Comparison of ENCODE assay signal across 9 cellular contexts in genomic region chr6:56314683-56315523, GRCh38.
DNase-seq lines count a peak whose midpoint lies in the region; ATAC-seq and TF ChIP-seq lines count a peak whose summit lies in the region.
"Had no signal": no experiment of that assay in that cellular context is flagged by ENCODE, and none has a peak within 500 bp of the region (broad histone marks: within the 10 kb centered on the region; RNA-seq: fewer than 3 reads in every experiment).

No MANE protein-coding gene starts in this region.

- H4K20me1 ChIP-seq in HCT116 (ENCODE audit: insufficient read depth) = no peaks in the 10 kb centered on the region; the same call in 1 of the 2 replicates

- POLR2A ChIA-PET in HCT116 (lab: Charles Lee) = no interaction called here

- CTCF ChIA-PET in HCT116 (lab: Charles Lee) = interaction anchor here (0.7 to 2.4 kb wide), 2 partner anchors 228 to 278 kb away, joined by 3 to 9 read pairs; no protein-coding TSS in a partner anchor

- no peaks in the 10 kb centered on the region for H3K9me2 ChIP-seq in HCT116 (ENCODE audit: insufficient read depth)

- intact Hi-C loops in HCT116 (cut with micrococcal nuclease) = loop anchor here (2.0 kb wide), 1 partner anchor 278 kb away; no protein-coding TSS in a partner anchor

- 61 to 63% methylated on average over 3 to 10 of the region's 11 CpGs for WGBS in endodermal cell (ENCODE audit: insufficient coverage in 1 of 2, insufficient read length in 1 of 2), 2 experiments

- no peak for TF ChIP-seq POLR2A in HCT116 (IDR thresholded peaks at IDR 0.05; ENCODE audit: borderline replicate concordance, extremely low read depth, insufficient read depth, insufficient read length)

- H3K4me1 Mint-ChIP-seq in endodermal cell = peaks cover 17% of the 10 kb centered on the region
- H3K4me1 Mint-ChIP-seq in progenitor cell of endocrine pancreas (ENCODE audit: low read depth) = peaks cover 3% of the 10 kb centered on the region

- no peak overlapping the region for H3K27ac Mint-ChIP-seq in endodermal cell
- H3K27ac Mint-ChIP-seq in progenitor cell of endocrine pancreas = no peak overlapping the region
- H3K27ac Mint-ChIP-seq: activated naive CD8-positive, alpha-beta T cell had no signal

- no peak overlapping the region for H3K4me3 Mint-ChIP-seq in endodermal cell
- H3K4me3 Mint-ChIP-seq in progenitor cell of endocrine pancreas (ENCODE audit: low read depth) = no peak overlapping the region
- H3K4me3 Mint-ChIP-seq: activated naive CD8-positive, alpha-beta T cell had no signal

- H3K4me2 ChIP-seq in HCT116 (ENCODE audit: low read length) = no peak overlapping the region

- peak; percentile 86 for TF ChIP-seq RAD21 in HCT116 (IDR thresholded peaks at IDR 0.05; ENCODE audit: low read depth)

- TF ChIP-seq CTCF in HCT116 (IDR thresholded peaks at IDR 0.05 in 2 of 3, conservative IDR thresholded peaks at IDR 0.05 in 1 of 3; ENCODE audit: borderline replicate concordance in 1 of 3, insufficient read depth in 1 of 3, low read depth in 2 of 3, low read length in 2 of 3) (peak; percentile 59 to 91 (median 85)), endodermal cell (conservative IDR thresholded peaks at IDR 0.05) (peak; percentile 94), progenitor cell of endocrine pancreas (IDR thresholded peaks at IDR 0.05; ENCODE audit: unreplicated experiment) (peak; percentile 83)

- no peaks in the 10 kb centered on the region for H3K27me3 ChIP-seq in HCT116 (ENCODE audit: insufficient read depth, low read length)
- no peaks in the 10 kb centered on the region for H3K27me3 ChIP-seq in NT2/D1 (ENCODE audit: insufficient read depth, insufficient read length)
- peaks cover 7% of the 10 kb centered on the region for H3K27me3 ChIP-seq in endodermal cell (ENCODE audit: control insufficient read depth, insufficient read depth, low read length, poor library complexity, severe bottlenecking)

- no peak overlapping the region for H3K4me3 ChIP-seq in HCT116 (replicated peaks in 1 of 2; ENCODE audit: low read depth in 1 of 2, low read length in 2 of 2)
- no peak overlapping the region for H3K4me3 ChIP-seq in NT2/D1 (ENCODE audit: insufficient read length, low read depth)
- no peak overlapping the region for H3K4me3 ChIP-seq in endodermal cell (ENCODE audit: low read length)

- ATAC-seq in HCT116 = peak; percentile 93
- ATAC-seq in HG03460 (IDR thresholded peaks at IDR 0.05; ENCODE audit: unreplicated experiment) = no peak

- H3K36me3 Mint-ChIP-seq in endodermal cell (ENCODE audit: low read depth) (no peaks in the 10 kb centered on the region), progenitor cell of endocrine pancreas (ENCODE audit: insufficient read depth) (no peaks in the 10 kb centered on the region)
- H3K36me3 Mint-ChIP-seq: activated naive CD8-positive, alpha-beta T cell had no signal

- RAD21 ChIA-PET in HCT116 (lab: Charles Lee; ENCODE audit: low non-redundant PET in 1 of 2, low total read pairs in 2 of 2, uncharacterized antibody in 2 of 2, unreplicated experiment in 2 of 2) = no interaction called here

- no peaks in the 10 kb centered on the region for H3K4me1 ChIP-seq in HCT116 (ENCODE audit: control insufficient read depth in 1 of 2, insufficient read depth in 2 of 2, low read length in 2 of 2)
- H3K4me1 ChIP-seq in NT2/D1 (ENCODE audit: insufficient read depth, insufficient read length) = no peaks in the 10 kb centered on the region
- no peaks in the 10 kb centered on the region for H3K4me1 ChIP-seq in endodermal cell (ENCODE audit: control insufficient read depth, insufficient read depth, low read length)

- H2AFZ ChIP-seq in HCT116 (ENCODE audit: low read depth, low read length, poor library complexity, severe bottlenecking) = peak overlapping the region; percentile 49

- no peaks in the 10 kb centered on the region for H3K79me2 ChIP-seq in HCT116 (ENCODE audit: insufficient read depth, low read length)

- H3K27ac ChIP-seq in HCT116 (ENCODE audit: low read depth, low read length) (no peak overlapping the region), endodermal cell (ENCODE audit: low read depth, low read length) (no peak overlapping the region)

- DNase-seq in NOMO-1 treated with DMSO at 0.1 percent for 48 hours (lab: John Stamatoyannopoulos, UW; ENCODE audit: unreplicated experiment) = peak; percentile 4
- no peak for DNase-seq in NOMO-1 treated with dmso at 0.1 percent for 144 hours (lab: John Stamatoyannopoulos, UW; ENCODE audit: unreplicated experiment)
- DNase-seq in HCT116 (ENCODE audit: low read depth, low spot score) = peak; percentile 52
- peak; percentile 20 for DNase-seq in NT2/D1 (ENCODE audit: low read depth, low spot score)
- peak; percentile 80 for DNase-seq in endodermal cell
- no peak for DNase-seq in progenitor cell of endocrine pancreas (ENCODE audit: low spot score, unreplicated experiment)
- no peak for DNase-seq in MV-4-11 (lab: John Stamatoyannopoulos, UW)

- H3K36me3 ChIP-seq in HCT116 (ENCODE audit: control insufficient read depth in 1 of 2, insufficient read depth in 2 of 2, low read length in 2 of 2) (no peaks in the 10 kb centered on the region), NT2/D1 (ENCODE audit: insufficient read depth, insufficient read length, low read length) (no peaks in the 10 kb centered on the region), endodermal cell (ENCODE audit: control insufficient read depth, insufficient read depth, low read length) (no peaks in the 10 kb centered on the region)

- H3K27me3 Mint-ChIP-seq in endodermal cell (ENCODE audit: insufficient read depth) = peaks cover 15% of the 10 kb centered on the region
- H3K27me3 Mint-ChIP-seq in progenitor cell of endocrine pancreas = peaks cover 7% of the 10 kb centered on the region
- H3K27me3 Mint-ChIP-seq: activated naive CD8-positive, alpha-beta T cell had no signal

- H3K9me3 ChIP-seq in HCT116 (ENCODE audit: control insufficient read depth in 1 of 2, insufficient read depth in 1 of 2, low read depth in 1 of 2, low read length in 2 of 2) = no peaks in the 10 kb centered on the region
- H3K9me3 ChIP-seq in NT2/D1 (ENCODE audit: insufficient read depth, low read length) = no peaks in the 10 kb centered on the region
- no peaks in the 10 kb centered on the region for H3K9me3 ChIP-seq in endodermal cell (ENCODE audit: control insufficient read depth, low read length)

- H3K9ac ChIP-seq in HCT116 (ENCODE audit: low read length) = no peak overlapping the region
- H3K9ac ChIP-seq in NT2/D1 (ENCODE audit: insufficient read length, low read depth) = no peak overlapping the region
- no peak overlapping the region for H3K9ac ChIP-seq in endodermal cell (ENCODE audit: extremely low read depth, low read length, poor library complexity, severe bottlenecking)

- BruUV-seq in HCT116 (replicated peaks; lab: Mats Ljungman, UMichigan) = no TSS peak

- no peaks in the 10 kb centered on the region for H3K9me3 Mint-ChIP-seq in endodermal cell
- no peaks in the 10 kb centered on the region for H3K9me3 Mint-ChIP-seq in progenitor cell of endocrine pancreas (ENCODE audit: low read depth)

TF ChIP-seq in HCT116, 20 proteins besides CTCF, POLR2A, EP300 and RAD21:
- TF ChIP-seq EGR1 (IDR thresholded peaks at IDR 0.05; ENCODE audit: low read depth) = no peak

Comparison
In these comparisons a context has a peak if more than half of its experiments do, and no peak if none do; other contexts are left out.
1. DNase-seq: peak in NOMO-1 treated with DMSO at 0.1 percent for 48 hours (single experiment), HCT116 (single experiment), NT2/D1 (single experiment) and endodermal cell (single experiment); none in NOMO-1 treated with dmso at 0.1 percent for 144 hours (single experiment), progenitor cell of endocrine pancreas (single experiment) and MV-4-11 (single experiment).
2. Peak in every context shown above with its lines, with median percentiles within 50 percentile points of each other: CTCF ChIP-seq.